In the genomic region with DNA sequence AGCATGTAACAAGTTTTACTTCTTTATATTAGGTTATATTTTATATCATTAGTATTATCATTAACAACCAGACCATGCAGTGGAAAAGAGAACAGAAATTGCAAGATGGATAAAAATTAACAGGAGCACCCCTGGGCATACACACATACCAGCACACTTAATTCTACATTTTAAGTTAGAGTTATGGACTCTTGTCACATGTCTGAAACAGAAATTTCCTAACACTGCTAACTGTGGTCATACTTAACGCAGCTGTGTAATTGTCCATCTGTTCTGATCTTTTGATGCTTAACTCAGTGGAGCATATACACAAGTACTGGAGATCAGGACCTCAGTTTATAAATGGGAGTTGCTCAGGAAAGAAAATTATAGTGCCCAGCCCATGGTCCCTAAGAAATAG, we compare ENCODE assay signal across 24 cellular contexts. TPM values are rescaled to one million over a fixed set of nuclear protein-coding genes. Genes with fewer than 3 reads are reported as not detected.
DNase-seq lines count a peak whose midpoint lies in the region; ATAC-seq lines count a peak whose summit lies in the region.
"Had no signal": no experiment of that assay in that cellular context is flagged by ENCODE, and none has a peak within 500 bp of the region (broad histone marks: within the 10 kb centered on the region; RNA-seq: fewer than 3 reads in every experiment).

No MANE protein-coding gene starts in this region.

- ATAC-seq in GM18873 (IDR thresholded peaks at IDR 0.05; ENCODE audit: low FRiP score, unreplicated experiment) = peak; percentile 53
- peak; percentile 40 for ATAC-seq in GM21447 (IDR thresholded peaks at IDR 0.05; ENCODE audit: unreplicated experiment)
- peak; percentile 62 for ATAC-seq in HG02970 (IDR thresholded peaks at IDR 0.05; ENCODE audit: low FRiP score, unreplicated experiment)
- ATAC-seq in HG03460 (IDR thresholded peaks at IDR 0.05; ENCODE audit: unreplicated experiment) = peak; percentile 82
- ATAC-seq: Panc1, sciatic nerve had no signal

- DNase-seq in activated CD4-positive, CD25-positive, alpha-beta regulatory T cell treated with anti-CD3 and anti-CD28 coated beads, Interleukin-2, amount 50 U/mL, for 72 hours = no peak
- DNase-seq in GF-D8 (lab: John Stamatoyannopoulos, UW) = no peak
- DNase-seq in NCI-H146 treated with DMSO at 0.1 percent for 48 hours (lab: John Stamatoyannopoulos, UW; ENCODE audit: unreplicated experiment) = no peak
- DNase-seq in occipital lobe (lab: John Stamatoyannopoulos, UW) = no peak
- DNase-seq: activated CD4-positive, alpha-beta T cell treated with anti-CD3 and anti-CD28 coated beads, Interleukin-2, amount 50 U/mL, for 48 hours; activated gamma-delta T cell treated with Interleukin-2 at 50 U/mL for 16 hours; amygdala; C1 segment of cervical spinal cord; caudate nucleus; dorsolateral prefrontal cortex; erythroblast; naive B cell; NCI-H2171; ovary; stimulated activated naive CD4-positive, alpha-beta T cell; T-helper 2 cell had no signal

RNA-seq across cellular contexts. Expression of a gene that starts 0.4 kb away (rescaled TPM):
- 0.47 TPM for total RNA-seq in occipital lobe
- total RNA-seq: SJSA1 had no signal

RNA-seq across cellular contexts. Expression of a gene that starts 31.5 kb away (rescaled TPM):
- not detected for total RNA-seq in occipital lobe

RNA-seq across cellular contexts. Expression of a gene that starts 32.7 kb away (rescaled TPM):
- total RNA-seq in occipital lobe = not detected
- total RNA-seq: frontal cortex, ovary, sciatic nerve, SJSA1 had no signal

RNA-seq across cellular contexts. Expression of a gene that starts 38.2 kb away (rescaled TPM):
- not detected for total RNA-seq in occipital lobe
- total RNA-seq: SJSA1 had no signal

RNA-seq across cellular contexts. Expression of a gene that starts 48.5 kb away (rescaled TPM):
- total RNA-seq in occipital lobe = 0.62 TPM
